ENCODE assay signal across 8 cellular contexts in the genomic region with DNA sequence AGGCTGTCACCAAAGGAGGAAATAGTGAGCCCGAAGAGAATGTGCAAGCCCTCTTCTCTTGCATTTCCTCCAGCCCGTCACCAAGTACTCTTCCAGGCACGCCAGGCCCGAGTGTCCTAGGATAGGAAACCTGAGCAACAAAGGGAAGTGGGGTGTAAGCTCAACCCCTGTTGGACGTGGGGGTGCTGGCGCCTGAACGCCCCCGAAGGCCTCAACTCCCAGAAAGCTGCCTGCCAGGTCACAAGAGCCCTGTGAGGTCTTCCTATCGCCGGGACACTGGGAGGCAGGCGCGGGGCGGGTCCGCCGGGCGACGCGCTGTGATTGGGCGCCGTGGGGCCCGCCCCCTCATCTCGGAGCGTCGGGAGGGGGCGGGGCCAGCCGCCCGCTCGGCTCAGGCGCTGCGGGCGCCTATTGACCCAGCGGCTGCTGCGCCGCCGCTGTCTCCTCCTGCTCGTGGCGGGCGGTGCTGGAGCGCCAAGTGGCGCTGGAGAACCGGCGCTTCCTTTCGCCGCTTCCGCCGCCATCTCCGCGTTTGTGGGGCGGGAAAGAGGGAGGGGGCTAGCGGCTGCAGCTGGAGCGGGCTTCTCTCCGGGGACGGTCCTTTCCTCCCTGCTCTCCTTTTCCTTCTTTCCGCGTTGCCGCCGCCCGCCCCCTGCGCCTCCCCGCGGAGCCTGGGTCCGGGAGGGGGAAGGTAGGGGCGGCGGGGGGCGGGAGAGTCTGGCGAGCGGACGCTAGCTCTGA. TPM values are rescaled to one million over a fixed set of nuclear protein-coding genes. Genes with fewer than 3 reads are reported as not detected.
DNase-seq lines count a peak whose midpoint lies in the region; ATAC-seq and TF ChIP-seq lines count a peak whose summit lies in the region.

No MANE protein-coding gene starts in this region.

- peaks cover 31% of the 10 kb centered on the region for H4K20me1 ChIP-seq in BLaER1

- no peaks in the 10 kb centered on the region for H3K9me3 ChIP-seq in BLaER1
- H3K9me3 ChIP-seq in colonic mucosa, result no peaks in the 10 kb centered on the region

- H3K27me3 ChIP-seq in BLaER1 (no peaks in the 10 kb centered on the region), colonic mucosa (no peaks in the 10 kb centered on the region)

- H3K36me3 ChIP-seq in BLaER1, result 0 out of 2 replicates have a peak, but pooled peaks cover under 1% of the 10 kb centered on the region
- H3K36me3 ChIP-seq in colonic mucosa, result no peaks in the 10 kb centered on the region

- H3K27ac ChIP-seq in BLaER1 (peak overlapping the region; percentile 92), colonic mucosa (peak overlapping the region; percentile 99)

- H3K4me3 ChIP-seq in BLaER1 (peak overlapping the region; percentile 98), colonic mucosa (peak overlapping the region; percentile 97)

- no peak for TF ChIP-seq CTCF in colonic mucosa (IDR thresholded peaks at IDR 0.05)

- peak; percentile 76 for DNase-seq in GM19238 (ENCODE audit: insufficient read length, low spot score)
- DNase-seq in NCI-H510A treated with DMSO at 0.1 percent for 48 hours (lab: John Stamatoyannopoulos, UW), result peak; percentile 70
- peak; percentile 84 for DNase-seq in activated CD4-positive, alpha-beta T cell treated with anti-CD3 and anti-CD28 coated beads for 48 hours
- peak; percentile 90 for DNase-seq in colonic mucosa
- DNase-seq in left lobe of liver (ENCODE audit: low spot score), result peak; percentile 91
- DNase-seq in stimulated activated CD4-positive, alpha-beta T cell treated with anti-CD3 and anti-CD28 coated beads, Interleukin-2, amount 100 ng/mL, for 48 hours, result peak; percentile 63 to 66

- H3K9ac ChIP-seq in BLaER1, result peak overlapping the region; percentile 94
- H3K9ac ChIP-seq in colonic mucosa (ENCODE audit: low read depth in 2 of 2, low read length in 2 of 2), result peak overlapping the region; percentile 88 to 97

- intact Hi-C loops in colonic mucosa (cut with DNase I), result loop anchor here (5.0 kb wide), 1 partner anchor 767 kb away; no protein-coding TSS in a partner anchor

- ATAC-seq in HG03432 (IDR thresholded peaks at IDR 0.05; ENCODE audit: unreplicated experiment) (peak; percentile 82), left lobe of liver (peak; percentile 84)

- H3K4me1 ChIP-seq in BLaER1 (peaks cover 36% of the 10 kb centered on the region), colonic mucosa (peaks cover 6% of the 10 kb centered on the region)

- peak overlapping the region; percentile 80 for H3K4me2 ChIP-seq in BLaER1

RNA-seq across cellular contexts. Expression of a gene that starts 0.6 kb away (rescaled TPM):
- total RNA-seq in colonic mucosa (100 to 1,000 TPM in 1 of 2 donors, 10 to 100 TPM in 1; 81.2 to 104 TPM), left lobe of liver (59.9 TPM)

Comparison
In these comparisons a context has a peak if more than half of its experiments do, and no peak if none do; other contexts are left out.
1. Peak in every context shown above with its lines: DNase-seq, ATAC-seq, H3K4me3 ChIP-seq and H3K27ac ChIP-seq.